ENCODE assay signal across 17 cellular contexts in the genomic region with DNA sequence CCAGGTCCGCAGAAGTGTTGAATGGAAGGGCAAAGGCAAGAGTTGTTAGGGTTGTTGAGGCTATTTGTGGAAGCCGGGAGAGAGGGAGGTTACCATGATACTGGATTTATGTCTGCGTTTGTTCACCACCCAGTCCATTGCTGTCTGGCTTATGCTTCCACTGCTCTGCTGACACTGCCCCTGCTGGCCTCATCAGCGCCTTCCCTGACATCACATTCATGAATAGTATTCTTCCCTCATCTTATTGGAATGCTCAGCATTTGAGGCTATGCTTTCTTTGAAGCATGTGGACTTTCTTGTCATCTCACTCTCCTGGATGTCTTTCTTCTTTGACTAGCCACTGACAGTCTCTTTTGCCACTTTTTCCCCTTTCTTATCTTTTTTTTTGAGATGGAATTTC. TPM values are rescaled to one million over a fixed set of nuclear protein-coding genes. Genes with fewer than 3 reads are reported as not detected.
DNase-seq lines count a peak whose midpoint lies in the region; ATAC-seq, FAIRE-seq and TF ChIP-seq lines count a peak whose summit lies in the region.
"Had no signal": no experiment of that assay in that cellular context is flagged by ENCODE, and none has a peak within 500 bp of the region (broad histone marks: within the 10 kb centered on the region; RNA-seq: fewer than 3 reads in every experiment).

No MANE protein-coding gene starts in this region.

- 100% methylated on average over 3 of the region's 4 CpGs for WGBS in K562 (ENCODE audit: insufficient coverage, low coverage, missing lambda C conversion rate)
- 41% methylated on average over 4 of the region's 4 CpGs for WGBS in right cardiac atrium

- H3K27ac ChIP-seq in right atrium auricular region (peak overlapping the region in 1 of 2 donors; percentile 24), K562 (ENCODE audit: extremely low read depth, low read depth, low read length) (no peak overlapping the region), right cardiac atrium (ENCODE audit: low read length) (peak overlapping the region; percentile 86), colonic mucosa (no peak overlapping the region)
- H3K27ac ChIP-seq: foreskin keratinocyte, transverse colon had no signal

- no peaks in the 10 kb centered on the region for H4K20me1 ChIP-seq in K562 (replicated peaks; ENCODE audit: control insufficient read depth, insufficient read depth, low read length)

- H3K9me3 ChIP-seq in right atrium auricular region (no peaks in the 10 kb centered on the region), K562 (replicated peaks; ENCODE audit: control insufficient read depth, insufficient read depth, low read depth, low read length) (no peaks in the 10 kb centered on the region), right cardiac atrium (ENCODE audit: control insufficient read depth, low read length) (no peaks in the 10 kb centered on the region), colonic mucosa (no peaks in the 10 kb centered on the region)
- H3K9me3 ChIP-seq: HAP-1, transverse colon had no signal

- ATAC-seq in Right ventricle myocardium superior (ENCODE audit: poor library complexity) (peak; percentile 85), K562 (no peak), right cardiac atrium (peak; percentile 65 to 77)
- ATAC-seq: foreskin keratinocyte had no signal

- peaks cover 37% of the 10 kb centered on the region for H3K36me3 Mint-ChIP-seq in activated CD4-positive, alpha-beta T cell treated with anti-CD3 and anti-CD28 coated beads, Interleukin-2, amount 10 ng/mL, durations not matched to agents 7 days and 5 days (ENCODE audit: low read depth)

- H3K4me3 Mint-ChIP-seq in activated CD4-positive, alpha-beta T cell treated with anti-CD3 and anti-CD28 coated beads, Interleukin-2, amount 10 ng/mL, durations not matched to agents 7 days and 5 days: no peak overlapping the region
- H3K4me3 Mint-ChIP-seq: activated CD4-positive, alpha-beta memory T cell treated with anti-CD3 and anti-CD28 coated beads, Interleukin-2, amount 10 ng/mL, durations not matched to agents 7 days and 5 days had no signal

- intact Hi-C loops in Right ventricle myocardium superior (cut with DNase I): no loop called here
- intact Hi-C loops in K562 (cut with micrococcal nuclease): no loop called here
- intact Hi-C loops in right cardiac atrium (cut with DNase I): no loop called here
- intact Hi-C loops in colonic mucosa (cut with DNase I): no loop called here

- DNase-seq in Right ventricle myocardium superior (no peak), right atrium auricular region (ENCODE audit: low spot score) (no peak), K562 (ENCODE audit: extremely low read depth in 1 of 4, low spot score in 3 of 4) (no peak), right cardiac atrium (no peak), colonic mucosa (no peak), hippocampal formation (lab: John Stamatoyannopoulos, UW) (no peak), iPS-NIHi11 (ENCODE audit: low spot score) (no peak)
- no peak for DNase-seq in activated CD4-positive, alpha-beta T cell treated with anti-CD3 and anti-CD28 coated beads, Interleukin-2, amount 10 ng/mL, durations not matched to agents 7 days and 5 days
- DNase-seq: activated CD4-positive, alpha-beta memory T cell treated with anti-CD3 and anti-CD28 coated beads, Interleukin-2, amount 10 ng/mL, durations not matched to agents 7 days and 5 days; foreskin keratinocyte; kidney; NCI-H510A treated with DMSO at 0.1 percent for 48 hours; T-helper 9 cell; transverse colon had no signal

- H3K27me3 Mint-ChIP-seq in activated CD4-positive, alpha-beta T cell treated with anti-CD3 and anti-CD28 coated beads, Interleukin-2, amount 10 ng/mL, durations not matched to agents 7 days and 5 days: no peaks in the 10 kb centered on the region
- H3K27me3 Mint-ChIP-seq: activated CD4-positive, alpha-beta memory T cell treated with anti-CD3 and anti-CD28 coated beads, Interleukin-2, amount 10 ng/mL, durations not matched to agents 7 days and 5 days had no signal

- no peak for TF ChIP-seq POLR2A in K562 (conservative IDR thresholded peaks at IDR 0.05)

- H3K27ac Mint-ChIP-seq in activated CD4-positive, alpha-beta T cell treated with anti-CD3 and anti-CD28 coated beads, Interleukin-2, amount 10 ng/mL, durations not matched to agents 7 days and 5 days: no peak overlapping the region
- H3K27ac Mint-ChIP-seq: activated CD4-positive, alpha-beta memory T cell treated with anti-CD3 and anti-CD28 coated beads, Interleukin-2, amount 10 ng/mL, durations not matched to agents 7 days and 5 days had no signal

- no peak overlapping the region for H3K4me2 ChIP-seq in K562 (ENCODE audit: insufficient read depth, low read length)

- TF ChIP-seq EP300 in K562 (IDR thresholded peaks at IDR 0.05; ENCODE audit: low read length): no peak

- in situ Hi-C loops in K562 (cut with MboI): no loop called here

- H3K79me2 ChIP-seq in K562 (ENCODE audit: control insufficient read depth, insufficient read depth, low read length): peaks cover 8% of the 10 kb centered on the region

- no peaks in the 10 kb centered on the region for H3K9me1 ChIP-seq in K562 (ENCODE audit: control insufficient read depth, insufficient read depth, low read length)

- POLR2A ChIA-PET in K562 (lab: Yijun Ruan, JAX): no interaction called here
- POLR2A ChIA-PET in activated CD4-positive, alpha-beta T cell treated with anti-CD3 and anti-CD28 coated beads, Interleukin-2, amount 10 ng/mL, durations not matched to agents 7 days and 5 days (lab: Charles Lee): no interaction called here

- H3K9ac ChIP-seq in K562 (ENCODE audit: insufficient read depth in 1 of 2, low read depth in 2 of 2, low read length in 2 of 2) (no peak overlapping the region), colonic mucosa (ENCODE audit: low read depth in 2 of 2, low read length in 2 of 2) (no peak overlapping the region)

- no peaks in the 10 kb centered on the region for H3K9me3 Mint-ChIP-seq in activated CD4-positive, alpha-beta T cell treated with anti-CD3 and anti-CD28 coated beads, Interleukin-2, amount 10 ng/mL, durations not matched to agents 7 days and 5 days
- H3K9me3 Mint-ChIP-seq: activated CD4-positive, alpha-beta memory T cell treated with anti-CD3 and anti-CD28 coated beads, Interleukin-2, amount 10 ng/mL, durations not matched to agents 7 days and 5 days had no signal

- TF ChIP-seq RAD21 in K562 (CRISPR knock-in tag; conservative IDR thresholded peaks at IDR 0.05 in 1 of 2, IDR thresholded peaks at IDR 0.05 in 1 of 2): no peak

- no peak overlapping the region for H2AFZ ChIP-seq in K562 (ENCODE audit: low read depth, low read length)

- H3K36me3 ChIP-seq in right atrium auricular region (peaks cover 20% of the 10 kb centered on the region), K562 (ENCODE audit: control insufficient read depth, insufficient read depth, low read length) (peaks cover 74% of the 10 kb centered on the region), colonic mucosa (no peaks in the 10 kb centered on the region)
- H3K36me3 ChIP-seq: transverse colon had no signal

- CTCF ChIA-PET in K562 (lab: Yijun Ruan, JAX; ENCODE audit: low intra/inter-chr PET ratio): no interaction called here
- CTCF ChIA-PET in activated CD4-positive, alpha-beta T cell treated with anti-CD3 and anti-CD28 coated beads, Interleukin-2, amount 10 ng/mL, durations not matched to agents 7 days and 5 days (lab: Charles Lee): no interaction called here

- H3K4me3 ChIP-seq in right atrium auricular region: no peak overlapping the region
- H3K4me3 ChIP-seq in K562: no peak overlapping the region
- no peak overlapping the region for H3K4me3 ChIP-seq in right cardiac atrium (ENCODE audit: low read length)
- H3K4me3 ChIP-seq in colonic mucosa: no peak overlapping the region
- H3K4me3 ChIP-seq: HAP-1, transverse colon had no signal

- H3K4me1 Mint-ChIP-seq in activated CD4-positive, alpha-beta T cell treated with anti-CD3 and anti-CD28 coated beads, Interleukin-2, amount 10 ng/mL, durations not matched to agents 7 days and 5 days: peaks cover 1% of the 10 kb centered on the region

- H3K4me1 ChIP-seq in right atrium auricular region: no peaks in the 10 kb centered on the region
- H3K4me1 ChIP-seq in K562 (replicated peaks in 1 of 2; ENCODE audit: control insufficient read depth in 2 of 2, insufficient read depth in 2 of 2, low read length in 2 of 2): no peaks in the 10 kb centered on the region
- peaks cover 1% of the 10 kb centered on the region for H3K4me1 ChIP-seq in right cardiac atrium (ENCODE audit: control insufficient read depth, insufficient read depth, low read length)
- no peaks in the 10 kb centered on the region for H3K4me1 ChIP-seq in colonic mucosa
- H3K4me1 ChIP-seq: foreskin keratinocyte, HAP-1, transverse colon had no signal

- H3K27me3 ChIP-seq in right atrium auricular region (no peaks in the 10 kb centered on the region), K562 (ENCODE audit: control insufficient read depth in 2 of 2, insufficient read depth in 2 of 2, low read length in 2 of 2) (no peaks in the 10 kb centered on the region), right cardiac atrium (ENCODE audit: control insufficient read depth, insufficient read depth) (no peaks in the 10 kb centered on the region), colonic mucosa (no peaks in the 10 kb centered on the region)
- H3K27me3 ChIP-seq: foreskin keratinocyte, transverse colon had no signal

- TF ChIP-seq CTCF in right atrium auricular region (IDR thresholded peaks at IDR 0.05) (no peak), K562 (IDR thresholded peaks at IDR 0.05 in 2 of 3, conservative IDR thresholded peaks at IDR 0.05 in 1 of 3; ENCODE audit: insufficient read depth in 2 of 3, low read depth in 1 of 3, low read length in 3 of 3) (no peak), colonic mucosa (IDR thresholded peaks at IDR 0.05) (no peak)

- FAIRE-seq in K562 (lab: Jason Lieb, UNC): no peak
- FAIRE-seq: A204.1, GM12892, kidney had no signal

- BruUV-seq in K562 (replicated peaks; lab: Mats Ljungman, UMichigan): no TSS peak

RNA-seq across cellular contexts. Expression of gene GNL3L, which starts 10.3 kb away (rescaled TPM):
- total RNA-seq in Right ventricle myocardium superior: 25.5 TPM
- total RNA-seq in right atrium auricular region: 10 to 100 TPM; 24.6 to 35.5 TPM
- 67.3 and 90.0 TPM in 2 replicates for total RNA-seq in K562 (2011; cell fraction: chromatin; rRNA removed; ENCODE audit: low replicate concordance)
- total RNA-seq in K562 (2011; cell fraction: nucleolus; rRNA removed): 47.0 and 50.0 TPM in 2 replicates
- total RNA-seq in K562 (2011; cell fraction: nucleoplasm; rRNA removed): 41.5 and 47.7 TPM in 2 replicates
- 57.8 and 61.0 TPM in 2 replicates for total RNA-seq in K562 (2014; rRNA removed)
- total RNA-seq in K562 (2014; rRNA removed; fragmentation: Illumina TruSeq; extraction: Trizol): 59.8 and 61.0 TPM in 2 replicates
- total RNA-seq in K562 (2015; rRNA removed; fragmentation: Illumina TruSeq; extraction: Trizol): 53.0 and 54.6 TPM in 2 replicates
- total RNA-seq in K562 (2021): 73.1 and 81.7 TPM in 2 replicates
- polyA plus RNA-seq in K562 (2011; rRNA removed): 33.8 and 37.6 TPM in 2 replicates
- 29.5 and 31.5 TPM in 2 replicates for polyA plus RNA-seq in K562 (2011; cell fraction: cytosol; rRNA removed)
- polyA plus RNA-seq in K562 (2011; cell fraction: nucleus; rRNA removed): 27.5 and 35.4 TPM in 2 replicates
- polyA plus RNA-seq in K562 (2012): 11.9 and 23.4 TPM in 2 replicates
- 25.0 and 26.8 TPM in 2 replicates for polyA plus RNA-seq in K562 (2014; fragmentation: Illumina TruSeq; extraction: Trizol)
- polyA plus RNA-seq in K562 (2014; fragmentation: Nextera tagmentation; extraction: Ambion mirVana): 10 to 100 TPM; 11.5 to 11.9 TPM
- polyA plus RNA-seq in K562 (2014; rRNA removed): 29.2 and 32.8 TPM in 2 replicates
- 92.8 and 129 TPM in 2 replicates for polyA minus RNA-seq in K562 (2011; rRNA and poly(A)+ RNA removed)
- polyA minus RNA-seq in K562 (2011; cell fraction: cytosol; rRNA and poly(A)+ RNA removed): 54.0 and 70.0 TPM in 2 replicates
- polyA minus RNA-seq in K562 (2011; cell fraction: nucleus; rRNA and poly(A)+ RNA removed): 16.2 and 23.8 TPM in 2 replicates
- total RNA-seq in right cardiac atrium: 10 to 100 TPM; 22.3 to 28.0 (median 23.9) TPM
- polyA plus RNA-seq in right cardiac atrium: 10.0 TPM
- 10 to 100 TPM; 23.5 to 38.3 TPM for total RNA-seq in colonic mucosa
- 10 to 100 TPM; 53.9 to 56.4 TPM for total RNA-seq in activated CD4-positive, alpha-beta T cell treated with anti-CD3 and anti-CD28 coated beads, Interleukin-2, amount 10 ng/mL, durations not matched to agents 7 days and 5 days

RNA-seq across cellular contexts. Expression of gene FGD1, which starts 44.3 kb away (rescaled TPM):
- total RNA-seq in Right ventricle myocardium superior (7.5 TPM), right atrium auricular region (1 to 10 TPM; 5.7 to 6.6 TPM), K562 (2014; rRNA removed) (0.04 TPM in 1 of 2 replicates, not detected in the other), K562 (2014; rRNA removed; fragmentation: Illumina TruSeq; extraction: Trizol) (not detected in 2 replicates), K562 (2015; rRNA removed; fragmentation: Illumina TruSeq; extraction: Trizol) (0.04 TPM in 2 replicates), K562 (2021) (0.07 and 0.09 TPM in 2 replicates), right cardiac atrium (1 to 10 TPM; 6.3 to 6.7 (median 6.5) TPM), colonic mucosa (1 to 10 TPM; 4.9 to 5.5 TPM)
- 0.23 TPM in 1 of 2 replicates, not detected in the other for total RNA-seq in K562 (2011; cell fraction: chromatin; rRNA removed; ENCODE audit: low replicate concordance)
- 0.17 TPM in 1 of 2 replicates, not detected in the other for total RNA-seq in K562 (2011; cell fraction: nucleolus; rRNA removed)
- 0.07 TPM in 1 of 2 replicates, not detected in the other for total RNA-seq in K562 (2011; cell fraction: nucleoplasm; rRNA removed)
- polyA plus RNA-seq in K562 (2011; rRNA removed) (0.01 and 0.08 TPM in 2 replicates), K562 (2014; fragmentation: Illumina TruSeq; extraction: Trizol) (0.06 TPM in 2 replicates), K562 (2014; fragmentation: Nextera tagmentation; extraction: Ambion mirVana) (under 1 TPM; 0.01 to 0.04 TPM), K562 (2014; rRNA removed) (0.04 and 0.07 TPM in 2 replicates), right cardiac atrium (5.0 TPM)
- 0.09 and 0.13 TPM in 2 replicates for polyA plus RNA-seq in K562 (2011; cell fraction: cytosol; rRNA removed)
- 0.07 and 0.13 TPM in 2 replicates for polyA plus RNA-seq in K562 (2011; cell fraction: nucleus; rRNA removed)
- polyA plus RNA-seq in K562 (2012): 0.56 and 1.0 TPM in 2 replicates
- polyA minus RNA-seq in K562 (2011; rRNA and poly(A)+ RNA removed): 0.09 TPM in 1 of 2 replicates, not detected in the other
- not detected in 2 replicates for polyA minus RNA-seq in K562 (2011; cell fraction: cytosol; rRNA and poly(A)+ RNA removed)
- polyA minus RNA-seq in K562 (2011; cell fraction: nucleus; rRNA and poly(A)+ RNA removed): not detected in 2 replicates
- total RNA-seq in activated CD4-positive, alpha-beta T cell treated with anti-CD3 and anti-CD28 coated beads, Interleukin-2, amount 10 ng/mL, durations not matched to agents 7 days and 5 days: under 1 TPM; 0.05 to 0.06 TPM
